In the genomic region with DNA sequence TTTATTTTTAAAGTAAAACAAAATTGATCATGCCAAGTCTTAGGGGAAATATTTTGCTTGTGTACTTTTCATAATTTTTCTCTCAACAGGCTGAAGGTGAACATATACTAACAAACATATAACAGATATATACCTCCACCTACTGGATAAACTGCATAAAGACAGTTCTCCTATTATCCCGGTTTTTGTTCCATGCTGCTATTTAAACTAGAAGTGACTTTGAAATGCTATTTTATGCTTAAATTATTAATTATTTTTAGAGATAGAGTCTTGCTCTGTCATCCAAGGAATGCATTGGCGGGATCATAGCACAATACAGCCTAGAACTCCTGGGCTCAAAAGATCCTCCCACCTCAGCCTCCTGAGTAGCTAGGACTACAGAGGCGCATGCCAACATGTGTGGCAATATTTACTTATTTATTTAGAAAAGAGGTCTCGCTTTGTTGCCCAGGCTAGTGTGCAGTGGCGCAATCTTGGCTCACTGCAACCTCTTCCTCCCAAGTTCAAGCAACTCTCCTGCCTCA, we compare ENCODE assay signal across 8 cellular contexts. TPM values are rescaled to one million over a fixed set of nuclear protein-coding genes. Genes with fewer than 3 reads are reported as not detected.
DNase-seq lines count a peak whose midpoint lies in the region; ATAC-seq, FAIRE-seq and TF ChIP-seq lines count a peak whose summit lies in the region.

No MANE protein-coding gene starts in this region.

- no peak overlapping the region for H3K4me3 Mint-ChIP-seq in activated CD4-positive, alpha-beta T cell treated with anti-CD3 and anti-CD28 coated beads, Interleukin-2, amount 10 ng/mL, durations not matched to agents 24 days and 14 days
- no peak overlapping the region for H3K4me3 Mint-ChIP-seq in activated T-helper 17 cell treated with anti-CD3 and anti-CD28 coated beads, Interleukin-2, amount 50 U/mL, for 72 hours

- H3K27ac Mint-ChIP-seq in activated CD4-positive, alpha-beta T cell treated with anti-CD3 and anti-CD28 coated beads, Interleukin-2, amount 10 ng/mL, durations not matched to agents 24 days and 14 days, result no peak overlapping the region
- no peak overlapping the region for H3K27ac Mint-ChIP-seq in activated T-helper 17 cell treated with anti-CD3 and anti-CD28 coated beads, Interleukin-2, amount 50 U/mL, for 72 hours

- H3K27ac ChIP-seq in ascending aorta, result no peak overlapping the region

- H3K4me3 ChIP-seq in ascending aorta, result no peak overlapping the region

- peak; percentile 49 for ATAC-seq in GM21529 (IDR thresholded peaks at IDR 0.05; ENCODE audit: unreplicated experiment)
- ATAC-seq in activated T-helper 17 cell treated with anti-CD3 and anti-CD28 coated beads, Interleukin-2, amount 50 U/mL, for 72 hours (replicated peaks), result no peak

- peaks cover 2% of the 10 kb centered on the region for H3K4me1 Mint-ChIP-seq in activated CD4-positive, alpha-beta T cell treated with anti-CD3 and anti-CD28 coated beads, Interleukin-2, amount 10 ng/mL, durations not matched to agents 24 days and 14 days
- no peaks in the 10 kb centered on the region for H3K4me1 Mint-ChIP-seq in activated T-helper 17 cell treated with anti-CD3 and anti-CD28 coated beads, Interleukin-2, amount 50 U/mL, for 72 hours

- no peak for FAIRE-seq in D721Med (lab: Jason Lieb, UNC)
- FAIRE-seq in islet of Langerhans (lab: Jason Lieb, UNC), result peak; percentile 100

- H3K27me3 ChIP-seq in ascending aorta, result no peaks in the 10 kb centered on the region

- H3K36me3 Mint-ChIP-seq in activated CD4-positive, alpha-beta T cell treated with anti-CD3 and anti-CD28 coated beads, Interleukin-2, amount 10 ng/mL, durations not matched to agents 24 days and 14 days (ENCODE audit: low read depth), result no peaks in the 10 kb centered on the region
- H3K36me3 Mint-ChIP-seq in activated T-helper 17 cell treated with anti-CD3 and anti-CD28 coated beads, Interleukin-2, amount 50 U/mL, for 72 hours (ENCODE audit: low read depth), result no peaks in the 10 kb centered on the region

- DNase-seq in D721Med (ENCODE audit: insufficient read length, low spot score) (no peak), NCI-H1417 (lab: John Stamatoyannopoulos, UW) (peak in 2 of 3 experiments; percentile 31 to 49), ascending aorta (ENCODE audit: low spot score in 2 of 2) (no peak)
- DNase-seq in activated CD4-positive, alpha-beta T cell treated with anti-CD3 and anti-CD28 coated beads, Interleukin-2, amount 10 ng/mL, durations not matched to agents 24 days and 14 days, result no peak
- DNase-seq in activated CD4-positive, alpha-beta T cell treated with anti-CD3 and anti-CD28 coated beads for 48 hours, result no peak

- H3K9me3 Mint-ChIP-seq in activated CD4-positive, alpha-beta T cell treated with anti-CD3 and anti-CD28 coated beads, Interleukin-2, amount 10 ng/mL, durations not matched to agents 24 days and 14 days, result no peaks in the 10 kb centered on the region
- H3K9me3 Mint-ChIP-seq in activated T-helper 17 cell treated with anti-CD3 and anti-CD28 coated beads, Interleukin-2, amount 50 U/mL, for 72 hours, result no peaks in the 10 kb centered on the region

- no peaks in the 10 kb centered on the region for H3K9me3 ChIP-seq in ascending aorta

- no peaks in the 10 kb centered on the region for H3K27me3 Mint-ChIP-seq in activated CD4-positive, alpha-beta T cell treated with anti-CD3 and anti-CD28 coated beads, Interleukin-2, amount 10 ng/mL, durations not matched to agents 24 days and 14 days
- no peaks in the 10 kb centered on the region for H3K27me3 Mint-ChIP-seq in activated T-helper 17 cell treated with anti-CD3 and anti-CD28 coated beads, Interleukin-2, amount 50 U/mL, for 72 hours

- intact Hi-C loops in ascending aorta (cut with DNase I), result loop anchor here (2.0 to 5.0 kb wide), 2 partner anchors 81 to 210 kb away; no protein-coding TSS in a partner anchor
- intact Hi-C loops in activated CD4-positive, alpha-beta T cell treated with anti-CD3 and anti-CD28 coated beads, Interleukin-2, amount 10 ng/mL, durations not matched to agents 24 days and 14 days (cut with micrococcal nuclease), result loop anchor here (1.0 to 5.0 kb wide), 3 partner anchors 81 to 774 kb away; no protein-coding TSS in a partner anchor

- H3K4me1 ChIP-seq in ascending aorta, result no peaks in the 10 kb centered on the region

- TF ChIP-seq CTCF in D721Med (IDR thresholded peaks at IDR 0.05; ENCODE audit: insufficient read depth, missing control alignments), result peak; percentile 71
- TF ChIP-seq CTCF in ascending aorta (IDR thresholded peaks at IDR 0.05), result peak; percentile 45 to 62 (median 56)

- H3K36me3 ChIP-seq in ascending aorta, result peaks cover 2 to 17% of the 10 kb centered on the region in 2 donors

RNA-seq across cellular contexts. Expression of a gene that starts 49.8 kb away (rescaled TPM):
- 2.7 TPM for total RNA-seq in ascending aorta
- 0.19 TPM in 1 of 2 replicates, not detected in the other for total RNA-seq in activated CD4-positive, alpha-beta T cell treated with anti-CD3 and anti-CD28 coated beads, Interleukin-2, amount 10 ng/mL, durations not matched to agents 24 days and 14 days
- not detected for total RNA-seq in activated T-helper 17 cell treated with anti-CD3 and anti-CD28 coated beads, Interleukin-2, amount 50 U/mL, for 72 hours

Comparison
In these comparisons a context has a peak if more than half of its experiments do, and no peak if none do; other contexts are left out.
1. DNase-seq: peak in NCI-H1417 (2 of 3); none in D721Med (single experiment), ascending aorta (0 of 2), activated CD4-positive, alpha-beta T cell treated with anti-CD3 and anti-CD28 coated beads, Interleukin-2, amount 10 ng/mL, durations not matched to agents 24 days and 14 days (single experiment) and activated CD4-positive, alpha-beta T cell treated with anti-CD3 and anti-CD28 coated beads for 48 hours (single experiment).